Comparison of ENCODE assay signal across 12 cellular contexts in genomic region chr10:60123172-60123571, GRCh38.
A peak's percentile ranks its signal among the peaks of the same experiment; 100 is the strongest.
DNase-seq lines count a peak whose midpoint lies in the region; ATAC-seq, FAIRE-seq and TF ChIP-seq lines count a peak whose summit lies in the region.
"Had no signal": no experiment of that assay in that cellular context is flagged by ENCODE, and none has a peak within 500 bp of the region (broad histone marks: within the 10 kb centered on the region; RNA-seq: fewer than 3 reads in every experiment).

No MANE protein-coding gene starts in this region.

- no peaks in the 10 kb centered on the region for H3K9me2 ChIP-seq in MM.1S (replicated peaks; ENCODE audit: insufficient read depth, low read length)

- TF ChIP-seq CTCF in brain microvascular endothelial cell (IDR thresholded peaks at IDR 0.05; ENCODE audit: low read depth, low read length, missing control alignments) (no peak), MM.1S (IDR thresholded peaks at IDR 0.05; ENCODE audit: low read length) (no peak)

- in situ Hi-C loops in brain microvascular endothelial cell (cut with HindIII; ENCODE audit: low pct_ligation_motif_present, low sequenced_read_pairs), result loop anchor here (25.0 kb wide), 1 partner anchor 314 kb away; no protein-coding TSS in a partner anchor

- H3K9me3 ChIP-seq in MM.1S (replicated peaks; ENCODE audit: insufficient read depth, low read length), result no peaks in the 10 kb centered on the region

- H3K4me1 ChIP-seq in MM.1S (ENCODE audit: low read length), result no peaks in the 10 kb centered on the region

- no peak overlapping the region for H2AFZ ChIP-seq in MM.1S (ENCODE audit: low read length)

- no peak for DNase-seq in H54 (ENCODE audit: insufficient read length, low spot score)
- DNase-seq in brain microvascular endothelial cell, result peak; percentile 29
- peak; percentile 28 for DNase-seq in hepatic stellate cell (ENCODE audit: low spot score)
- DNase-seq in stromal cell of bone marrow (ENCODE audit: low read depth), result peak; percentile 83
- DNase-seq in NCI-H1436 (lab: John Stamatoyannopoulos, UW), result no peak
- no peak for DNase-seq in MM.1S
- no peak for DNase-seq in 8988T
- DNase-seq: activated CD8-positive, alpha-beta memory T cell treated with anti-CD3 and anti-CD28 coated beads, Interleukin-2, amount 10 ng/mL, durations not matched to agents 7 days and 5 days; hippocampal formation; NCI-H2171; T-cell had no signal

- H4K20me1 ChIP-seq in MM.1S (ENCODE audit: insufficient read depth, low read length), result no peaks in the 10 kb centered on the region

- H3F3A ChIP-seq in MM.1S (ENCODE audit: insufficient read depth, low read length), result no peaks in the 10 kb centered on the region

- H3K27me3 ChIP-seq in brain microvascular endothelial cell (replicated peaks), result no peaks in the 10 kb centered on the region
- H3K27me3 ChIP-seq in MM.1S (replicated peaks; ENCODE audit: insufficient read depth, low read length), result no peaks in the 10 kb centered on the region

- peak; percentile 94 for FAIRE-seq in H54 (lab: Jason Lieb, UNC)

- H3K9ac ChIP-seq in MM.1S (ENCODE audit: low read length), result no peak overlapping the region

- ATAC-seq in HG03139 (IDR thresholded peaks at IDR 0.05; ENCODE audit: unreplicated experiment), result no peak
- ATAC-seq: activated CD8-positive, alpha-beta memory T cell treated with anti-CD3 and anti-CD28 coated beads, Interleukin-2, amount 10 ng/mL, durations not matched to agents 7 days and 5 days; T-cell had no signal

- H3K27ac ChIP-seq in brain microvascular endothelial cell (peak overlapping the region; percentile 35), MM.1S (ENCODE audit: low read length) (no peak overlapping the region)

- H3K36me3 ChIP-seq in brain microvascular endothelial cell (replicated peaks) (no peaks in the 10 kb centered on the region), MM.1S (replicated peaks; ENCODE audit: insufficient read depth, low read length) (no peaks in the 10 kb centered on the region)

- H3K4me3 ChIP-seq in brain microvascular endothelial cell (ENCODE audit: low read depth, low read length), result no peak overlapping the region
- H3K4me3 ChIP-seq in MM.1S (ENCODE audit: low read length), result no peak overlapping the region

- H3K79me2 ChIP-seq in MM.1S (ENCODE audit: low read length), result no peaks in the 10 kb centered on the region

- no peak for TF ChIP-seq POLR2A in H54 (IDR thresholded peaks at IDR 0.05; ENCODE audit: low read depth, low read length)

- H3K4me2 ChIP-seq in MM.1S (ENCODE audit: low read depth, low read length), result no peak overlapping the region

Comparison
In these comparisons a context has a peak if more than half of its experiments do, and no peak if none do; other contexts are left out.
1. DNase-seq: peak in brain microvascular endothelial cell (single experiment), hepatic stellate cell (single experiment) and stromal cell of bone marrow (single experiment); none in H54 (single experiment), NCI-H1436 (single experiment), MM.1S (single experiment) and 8988T (single experiment).